16 cellular contexts compared by ENCODE assay signal in the genomic region with DNA sequence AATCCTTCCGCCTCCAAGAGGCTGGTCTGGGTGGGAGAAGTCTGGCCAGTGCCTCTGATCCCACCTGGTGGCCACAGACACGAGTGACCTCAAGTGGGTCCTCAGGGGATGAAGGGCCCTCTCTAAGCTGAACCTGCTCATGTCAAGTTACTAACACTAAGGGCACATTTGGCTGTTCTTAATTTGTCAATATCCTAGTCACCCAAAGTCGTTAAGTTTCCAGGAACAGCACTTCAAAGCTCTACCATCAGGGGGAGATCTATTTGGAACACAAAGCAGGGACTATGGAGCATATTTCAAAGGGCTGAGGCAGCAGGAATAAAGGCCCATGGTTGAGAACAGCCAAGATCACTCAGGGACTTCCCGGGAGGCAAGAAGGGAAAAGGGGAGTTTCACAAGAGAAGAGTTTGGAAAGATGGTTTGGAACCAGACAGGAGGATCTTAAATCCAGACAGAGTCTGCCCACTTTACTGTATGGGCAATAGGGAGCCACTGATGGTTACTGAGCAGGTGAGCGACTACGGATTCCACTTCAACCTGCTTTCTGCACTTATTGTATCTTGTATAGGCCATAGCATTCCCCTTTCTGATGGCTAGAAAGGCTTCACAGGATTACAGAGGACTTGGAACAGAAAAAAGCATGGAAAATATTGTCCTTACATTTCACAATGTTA. TPM values are rescaled to one million over a fixed set of nuclear protein-coding genes. Genes with fewer than 3 reads are reported as not detected.
DNase-seq lines count a peak whose midpoint lies in the region; ATAC-seq and TF ChIP-seq lines count a peak whose summit lies in the region.
"Had no signal": no experiment of that assay in that cellular context is flagged by ENCODE, and none has a peak within 500 bp of the region (broad histone marks: within the 10 kb centered on the region; RNA-seq: fewer than 3 reads in every experiment).

No MANE protein-coding gene starts in this region.

- DNase-seq in AG08395 (ENCODE audit: low spot score) (peak; percentile 30), GM23338 (ENCODE audit: low spot score) (peak; percentile 69), SK-MEL-5 (ENCODE audit: low read depth, low spot score) (peak; percentile 56), fibroblast of villous mesenchyme (ENCODE audit: low read depth) (peak; percentile 18)
- DNase-seq in effector memory CD8-positive, alpha-beta T cell, result no peak
- DNase-seq: activated CD4-positive, alpha-beta T cell treated with anti-CD3 and anti-CD28 coated beads for 36 hours; CD8-positive, alpha-beta memory T cell; NCI-H1694; stimulated activated CD4-positive, alpha-beta T cell treated with anti-CD3 and anti-CD28 coated beads, Interleukin-2, amount 100 ng/mL, for 48 hours had no signal

- H3K36me3 ChIP-seq in GM23338 (ENCODE audit: insufficient read depth) (no peaks in the 10 kb centered on the region), gastroesophageal sphincter (no peaks in the 10 kb centered on the region)
- H3K36me3 ChIP-seq: HAP-1 had no signal

- H3F3A ChIP-seq in GM23338 (replicated peaks; ENCODE audit: low read depth), result no peaks in the 10 kb centered on the region

- H3K4me1 ChIP-seq in GM23338 (ENCODE audit: insufficient read depth), result no peaks in the 10 kb centered on the region
- no peaks in the 10 kb centered on the region for H3K4me1 ChIP-seq in gastroesophageal sphincter
- H3K4me1 ChIP-seq: HAP-1 had no signal

- in situ Hi-C loops in SK-MEL-5 (cut with HindIII; ENCODE audit: low pct_unique_long_range_greater_than_20kb, low sequenced_read_pairs), result no loop called here

- WGBS in gastroesophageal sphincter (ENCODE audit: low coverage in 1 of 2), 2 donors, result 64 to 82% methylated on average over 3 to 6 of the region's 6 CpGs

- H3K27me3 Mint-ChIP-seq in GM23338 (ENCODE audit: insufficient read depth, low read depth, poor library complexity), result peaks cover 5% of the 10 kb centered on the region
- peaks cover 0 to 17% of the 10 kb centered on the region in 2 donors for H3K27me3 Mint-ChIP-seq in effector memory CD8-positive, alpha-beta T cell

- no peak overlapping the region for H3K27ac Mint-ChIP-seq in GM23338
- H3K27ac Mint-ChIP-seq in effector memory CD8-positive, alpha-beta T cell, result no peak overlapping the region
- H3K27ac Mint-ChIP-seq: activated CD4-positive, alpha-beta T cell treated with anti-CD3 and anti-CD28 coated beads for 36 hours had no signal

- ATAC-seq in GM23338 (peak; percentile 62), gastroesophageal sphincter (no peak), HG02885 (IDR thresholded peaks at IDR 0.05; ENCODE audit: poor library complexity, unreplicated experiment) (no peak), HG03442 (IDR thresholded peaks at IDR 0.05; ENCODE audit: unreplicated experiment) (no peak)
- no peak for ATAC-seq in effector memory CD8-positive, alpha-beta T cell (replicated peaks)
- ATAC-seq: activated CD4-positive, alpha-beta T cell treated with anti-CD3 and anti-CD28 coated beads for 36 hours had no signal

- H4K20me1 ChIP-seq in GM23338 (replicated peaks; ENCODE audit: insufficient read depth), result peaks cover 6% of the 10 kb centered on the region; the same call in 1 of the 2 replicates

- H3K36me3 Mint-ChIP-seq in GM23338 (ENCODE audit: low read depth), result no peaks in the 10 kb centered on the region; the same call in 2 of the 3 replicates
- H3K36me3 Mint-ChIP-seq in effector memory CD8-positive, alpha-beta T cell (ENCODE audit: insufficient read depth), result no peaks in the 10 kb centered on the region

- H3K4me3 ChIP-seq in GM23338 (no peak overlapping the region), fibroblast of villous mesenchyme (ENCODE audit: low read depth, low read length) (no peak overlapping the region), gastroesophageal sphincter (no peak overlapping the region)
- H3K4me3 ChIP-seq: HAP-1 had no signal

- H3K27ac ChIP-seq in GM23338 (ENCODE audit: low read depth) (no peak overlapping the region), gastroesophageal sphincter (no peak overlapping the region)

- no peaks in the 10 kb centered on the region for H3K9me3 ChIP-seq in gastroesophageal sphincter
- H3K9me3 ChIP-seq: HAP-1 had no signal

- peak; percentile 51 to 62 for TF ChIP-seq CTCF in GM23338 (conservative IDR thresholded peaks at IDR 0.05; ENCODE audit: low read depth in 2 of 2)
- peak; percentile 56 for TF ChIP-seq CTCF in fibroblast of villous mesenchyme (IDR thresholded peaks at IDR 0.05; ENCODE audit: insufficient read depth, low read depth, low read length)
- TF ChIP-seq CTCF in gastroesophageal sphincter (IDR thresholded peaks at IDR 0.05), result no peak

- H3K9me2 ChIP-seq in GM23338 (ENCODE audit: insufficient read depth), result no peaks in the 10 kb centered on the region

- TF ChIP-seq POLR2A in gastroesophageal sphincter (IDR thresholded peaks at IDR 0.05), result no peak

- H3K27me3 ChIP-seq in GM23338 (ENCODE audit: insufficient read depth) (no peaks in the 10 kb centered on the region), gastroesophageal sphincter (no peaks in the 10 kb centered on the region)

- no peak overlapping the region for H3K4me3 Mint-ChIP-seq in GM23338
- no peak overlapping the region for H3K4me3 Mint-ChIP-seq in effector memory CD8-positive, alpha-beta T cell
- H3K4me3 Mint-ChIP-seq: activated CD4-positive, alpha-beta T cell treated with anti-CD3 and anti-CD28 coated beads for 36 hours; CD8-positive, alpha-beta memory T cell had no signal

- no peaks in the 10 kb centered on the region for H3K79me2 ChIP-seq in GM23338 (replicated peaks; ENCODE audit: insufficient read depth)

- no peaks in the 10 kb centered on the region for H3K9me3 Mint-ChIP-seq in GM23338
- H3K9me3 Mint-ChIP-seq in effector memory CD8-positive, alpha-beta T cell, result no peaks in the 10 kb centered on the region
- H3K9me3 Mint-ChIP-seq: CD8-positive, alpha-beta memory T cell had no signal

- H3K4me1 Mint-ChIP-seq in GM23338, result peaks cover 3% of the 10 kb centered on the region; the same call in 2 of the 3 replicates
- no peaks in the 10 kb centered on the region for H3K4me1 Mint-ChIP-seq in effector memory CD8-positive, alpha-beta T cell (ENCODE audit: low read depth in 2 of 2)
- H3K4me1 Mint-ChIP-seq: activated CD4-positive, alpha-beta T cell treated with anti-CD3 and anti-CD28 coated beads for 36 hours; CD8-positive, alpha-beta memory T cell had no signal

- no peak overlapping the region for H3K4me2 ChIP-seq in GM23338

- TF ChIP-seq EP300 in gastroesophageal sphincter (IDR thresholded peaks at IDR 0.05), result no peak

- H2AFZ ChIP-seq in GM23338, result no peak overlapping the region

TF ChIP-seq in GM23338, 12 proteins besides CTCF, POLR2A, EP300 and RAD21 (continues in another document):
- TF ChIP-seq ZNF114 (CRISPR knock-in tag; IDR thresholded peaks at IDR 0.05), result no peak
- no peak for TF ChIP-seq EZH2phosphoT487 (IDR thresholded peaks at IDR 0.05; ENCODE audit: unreplicated experiment)
- no peak for TF ChIP-seq JUNB (IDR thresholded peaks at IDR 0.05; ENCODE audit: unreplicated experiment)
- TF ChIP-seq, protein P1, sequence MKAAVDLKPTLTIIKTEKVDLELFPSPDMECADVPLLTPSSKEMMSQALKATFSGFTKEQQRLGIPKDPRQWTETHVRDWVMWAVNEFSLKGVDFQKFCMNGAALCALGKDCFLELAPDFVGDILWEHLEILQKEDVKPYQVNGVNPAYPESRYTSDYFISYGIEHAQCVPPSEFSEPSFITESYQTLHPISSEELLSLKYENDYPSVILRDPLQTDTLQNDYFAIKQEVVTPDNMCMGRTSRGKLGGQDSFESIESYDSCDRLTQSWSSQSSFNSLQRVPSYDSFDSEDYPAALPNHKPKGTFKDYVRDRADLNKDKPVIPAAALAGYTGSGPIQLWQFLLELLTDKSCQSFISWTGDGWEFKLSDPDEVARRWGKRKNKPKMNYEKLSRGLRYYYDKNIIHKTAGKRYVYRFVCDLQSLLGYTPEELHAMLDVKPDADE (IDR thresholded peaks at IDR 0.05), result no peak
- no peak for TF ChIP-seq EZH2 (IDR thresholded peaks at IDR 0.05; ENCODE audit: low read depth, unreplicated experiment)
- TF ChIP-seq NANOG (IDR thresholded peaks at IDR 0.05; ENCODE audit: borderline replicate concordance), result no peak

RNA-seq across cellular contexts. Expression of gene OXTR, which starts 13.7 kb away (rescaled TPM):
- total RNA-seq in GM23338 (2014; rRNA removed; shearing (Covaris generic)), result 7.8 and 9.3 TPM in 2 replicates
- 4.9 and 5.5 TPM in 2 replicates for polyA plus RNA-seq in GM23338 (2016; fragmentation: Nextera tagmentation; extraction: Ambion mirVana)
- total RNA-seq in SK-MEL-5 (2014; rRNA removed; shearing (Covaris generic)), result 0.03 and 0.61 TPM in 2 replicates
- 0.10 TPM in 1 of 2 replicates, not detected in the other for polyA plus RNA-seq in SK-MEL-5 (2015; cell fraction: cytosol; rRNA removed)
- polyA plus RNA-seq in SK-MEL-5 (2015; cell fraction: nucleus; rRNA removed), result 0.05 and 0.27 TPM in 2 replicates
- 75.4 and 310 TPM in 2 replicates for total RNA-seq in fibroblast of villous mesenchyme
- 1 to 10 TPM in 1 of 4 donors, under 1 TPM in 2, not detected in 1; 0.27 to 4.2 (median 0.49) TPM for total RNA-seq in gastroesophageal sphincter

RNA-seq across cellular contexts. Expression of gene CAV3, which starts 22.1 kb away (rescaled TPM):
- total RNA-seq in GM23338 (2014; rRNA removed; shearing (Covaris generic)), result not detected in 2 replicates
- polyA plus RNA-seq in GM23338 (2016; fragmentation: Nextera tagmentation; extraction: Ambion mirVana), result not detected in 2 replicates
- total RNA-seq in SK-MEL-5 (2014; rRNA removed; shearing (Covaris generic)), result not detected in 2 replicates
- not detected in 2 replicates for polyA plus RNA-seq in SK-MEL-5 (2015; cell fraction: cytosol; rRNA removed)
- not detected in 2 replicates for polyA plus RNA-seq in SK-MEL-5 (2015; cell fraction: nucleus; rRNA removed)
- total RNA-seq in fibroblast of villous mesenchyme (not detected in 2 replicates), gastroesophageal sphincter (not detected)
- total RNA-seq: activated CD4-positive, alpha-beta T cell treated with anti-CD3 and anti-CD28 coated beads for 36 hours; CD8-positive, alpha-beta memory T cell; dermis microvascular lymphatic vessel endothelial cell; omental fat pad; subcutaneous adipose tissue had no signal
- polyA plus RNA-seq: CD8-positive, alpha-beta memory T cell had no signal

Comparison
In these comparisons a context has a peak if more than half of its experiments do, and no peak if none do; other contexts are left out.
1. DNase-seq: peak in AG08395 (single experiment), GM23338 (single experiment), SK-MEL-5 (single experiment) and fibroblast of villous mesenchyme (single experiment); none in effector memory CD8-positive, alpha-beta T cell (0 of 3).
2. CTCF ChIP-seq: peak in GM23338 (2 of 2) and fibroblast of villous mesenchyme (single experiment); none in gastroesophageal sphincter (0 of 4).